17 cellular contexts compared by ENCODE assay signal in genomic region chr5:32523625-32524024, GRCh38.
DNase-seq lines count a peak whose midpoint lies in the region; ATAC-seq, FAIRE-seq and TF ChIP-seq lines count a peak whose summit lies in the region.
"Had no signal": no experiment of that assay in that cellular context is flagged by ENCODE, and none has a peak within 500 bp of the region (broad histone marks: within the 10 kb centered on the region; RNA-seq: fewer than 3 reads in every experiment).

No MANE protein-coding gene starts in this region.

- no TSS peak for BruUV-seq in Calu3 (replicated peaks; lab: Mats Ljungman, UMichigan)
- BruUV-seq in OCI-LY7 (replicated peaks; lab: Mats Ljungman, UMichigan): no TSS peak
- BruUV-seq in endothelial cell of umbilical vein (replicated peaks; lab: Mats Ljungman, UMichigan): no TSS peak

- H3K9me3 ChIP-seq in OCI-LY7 (ENCODE audit: low read length) (no peaks in the 10 kb centered on the region), endothelial cell of umbilical vein (replicated peaks; ENCODE audit: control insufficient read depth, insufficient read depth, low read length) (no peaks in the 10 kb centered on the region)
- H3K9me3 ChIP-seq: Caco-2, tibial artery had no signal

- H3K9me1 ChIP-seq in endothelial cell of umbilical vein (replicated peaks; ENCODE audit: control insufficient read depth, extremely low read depth, insufficient read depth, low read length): no peaks in the 10 kb centered on the region

- DNase-seq in Calu3 (peak; percentile 24), OCI-LY7 (ENCODE audit: low spot score) (peak; percentile 9), endothelial cell of umbilical vein (ENCODE audit: low read depth, low spot score) (no peak), dorsolateral prefrontal cortex (no peak), middle frontal gyrus (ENCODE audit: extremely low spot score, low spot score) (no peak)
- DNase-seq: activated CD4-positive, CD25-positive, alpha-beta regulatory T cell; activated T-cell treated with anti-CD3 and anti-CD28 coated beads, Interleukin-2, amount 50 U/mL, for 4 hours; amniotic stem cell; Caco-2; dermis blood vessel endothelial cell; NCI-H2171 treated with DMSO at 0.1 percent for 48 hours; Right ventricle myocardium superior; tibial artery had no signal

- no peaks in the 10 kb centered on the region for H3K36me3 Mint-ChIP-seq in Calu3 (ENCODE audit: insufficient read depth, unreplicated experiment)

- CTCF ChIA-PET in Calu3 (lab: Charles Lee) (no interaction called here), OCI-LY7 (lab: Charles Lee; ENCODE audit: unreplicated experiment) (no interaction called here), endothelial cell of umbilical vein (lab: Charles Lee) (interaction anchor here (1.3 to 2.5 kb wide), 2 partner anchors 66 to 89 kb away, joined by 5 to 13 read pairs; no protein-coding TSS in a partner anchor)

- H3K27ac Mint-ChIP-seq in Calu3 (ENCODE audit: unreplicated experiment): no peak overlapping the region

- dilution Hi-C loops in endothelial cell of umbilical vein (cut with MboI; ENCODE audit: extremely low pct_ligation_motif_present, low sequenced_read_pairs): no loop called here

- H3K79me2 ChIP-seq in OCI-LY7 (ENCODE audit: insufficient read depth, low read depth, low read length) (no peaks in the 10 kb centered on the region), endothelial cell of umbilical vein (ENCODE audit: control insufficient read depth, insufficient read depth, low read length) (no peaks in the 10 kb centered on the region)
- H3K79me2 ChIP-seq: parathyroid adenoma had no signal

- FAIRE-seq in endothelial cell of umbilical vein (lab: Jason Lieb, UNC): no peak

- H3K36me3 ChIP-seq in OCI-LY7 (ENCODE audit: insufficient read depth, low read length): no peaks in the 10 kb centered on the region
- H3K36me3 ChIP-seq in endothelial cell of umbilical vein (ENCODE audit: control insufficient read depth in 2 of 2, extremely low read depth in 1 of 2, insufficient read depth in 2 of 2, low read length in 2 of 2): no peaks in the 10 kb centered on the region
- H3K36me3 ChIP-seq: tibial artery had no signal

- peaks cover 24% of the 10 kb centered on the region for H3K27me3 Mint-ChIP-seq in Calu3 (ENCODE audit: unreplicated experiment)

- H3K27me3 ChIP-seq in endothelial cell of umbilical vein (ENCODE audit: control insufficient read depth in 2 of 2, insufficient read depth in 2 of 2, low read length in 2 of 2) (no peaks in the 10 kb centered on the region), dorsolateral prefrontal cortex (no peaks in the 10 kb centered on the region)
- H3K27me3 ChIP-seq: tibial artery had no signal

- ATAC-seq in GM19023 (IDR thresholded peaks at IDR 0.05; ENCODE audit: unreplicated experiment) (no peak), GM21360 (IDR thresholded peaks at IDR 0.05; ENCODE audit: unreplicated experiment) (no peak)

- H3K27ac ChIP-seq in OCI-LY7 (ENCODE audit: low read depth, low read length, poor library complexity, severe bottlenecking): no peak overlapping the region
- H3K27ac ChIP-seq in endothelial cell of umbilical vein (ENCODE audit: insufficient read depth, low read depth, low read length): no peak overlapping the region
- H3K27ac ChIP-seq in dorsolateral prefrontal cortex: no peak overlapping the region
- H3K27ac ChIP-seq: parathyroid adenoma, tibial artery had no signal

- TF ChIP-seq CTCF in Calu3 (IDR thresholded peaks at IDR 0.05; ENCODE audit: unreplicated experiment) (no peak), GM12874 (IDR thresholded peaks at IDR 0.05; ENCODE audit: insufficient read depth, low read depth, low read length) (0 out of 2 replicates have a peak, but pooled peaks have one; percentile 3), OCI-LY7 (conservative IDR thresholded peaks at IDR 0.05; ENCODE audit: low read length) (peak; percentile 42; the same call in 1 of the 2 replicates), endothelial cell of umbilical vein (IDR thresholded peaks at IDR 0.05; ENCODE audit: extremely low read depth in 1 of 2, insufficient read depth in 1 of 2, low read depth in 1 of 2, low read length in 2 of 2) (peak; percentile 5 to 10), dorsolateral prefrontal cortex (IDR thresholded peaks at IDR 0.05 in 54 of 56, conservative IDR thresholded peaks at IDR 0.05 in 2 of 56; ENCODE audit: low read depth in 1 of 56, partially characterized antibody in 56 of 56) (no peak)

- H3K4me1 Mint-ChIP-seq in Calu3 (ENCODE audit: low read depth, unreplicated experiment): peaks cover 19% of the 10 kb centered on the region

- no peak overlapping the region for H3K9ac ChIP-seq in endothelial cell of umbilical vein (replicated peaks; ENCODE audit: extremely low read depth, insufficient read depth, low read length)
- H3K9ac ChIP-seq: parathyroid adenoma had no signal

- H3K4me3 ChIP-seq in OCI-LY7 (ENCODE audit: low read depth, low read length, poor library complexity, severe bottlenecking): no peak overlapping the region
- H3K4me3 ChIP-seq in endothelial cell of umbilical vein (replicated peaks in 1 of 3; ENCODE audit: insufficient read depth in 1 of 3, low read depth in 1 of 3, low read length in 3 of 3): no peak overlapping the region
- no peak overlapping the region for H3K4me3 ChIP-seq in dorsolateral prefrontal cortex
- H3K4me3 ChIP-seq: tibial artery had no signal

- no peak overlapping the region for H3K4me2 ChIP-seq in OCI-LY7 (ENCODE audit: low read length)
- no peak overlapping the region for H3K4me2 ChIP-seq in endothelial cell of umbilical vein (ENCODE audit: insufficient read depth, low read length)

- no peak for TF ChIP-seq POLR2A in endothelial cell of umbilical vein (IDR thresholded peaks at IDR 0.05; ENCODE audit: low read depth, low read length)

- intact Hi-C loops in Calu3 (cut with micrococcal nuclease; ENCODE audit: unreplicated experiment): no loop called here
- intact Hi-C loops in OCI-LY7 (cut with micrococcal nuclease; ENCODE audit: unreplicated experiment): no loop called here
- intact Hi-C loops in endothelial cell of umbilical vein (cut with micrococcal nuclease): no loop called here
- intact Hi-C loops in dorsolateral prefrontal cortex (cut with DNase I): no loop called here

- no peak overlapping the region for H2AFZ ChIP-seq in OCI-LY7 (ENCODE audit: low read length)
- H2AFZ ChIP-seq in endothelial cell of umbilical vein (ENCODE audit: low read depth, low read length): no peak overlapping the region
- H2AFZ ChIP-seq: parathyroid adenoma had no signal

- H3K9me2 ChIP-seq in OCI-LY7 (ENCODE audit: insufficient read depth, low read length): no peaks in the 10 kb centered on the region

- H4K20me1 ChIP-seq in OCI-LY7 (ENCODE audit: insufficient read depth, low read length) (no peaks in the 10 kb centered on the region), endothelial cell of umbilical vein (replicated peaks; ENCODE audit: control insufficient read depth, extremely low read depth, insufficient read depth, low read length) (no peaks in the 10 kb centered on the region)

- H3K4me1 ChIP-seq in OCI-LY7 (ENCODE audit: insufficient read depth, low read length, poor library complexity, severe bottlenecking) (no peaks in the 10 kb centered on the region), endothelial cell of umbilical vein (ENCODE audit: control insufficient read depth, extremely low read depth, insufficient read depth, low read length) (no peaks in the 10 kb centered on the region)
- H3K4me1 ChIP-seq: Caco-2, parathyroid adenoma, tibial artery had no signal

- no peaks in the 10 kb centered on the region for H3K9me3 Mint-ChIP-seq in Calu3 (ENCODE audit: low read depth, unreplicated experiment)
- H3K9me3 Mint-ChIP-seq: activated T-cell treated with anti-CD3 and anti-CD28 coated beads, Interleukin-2, amount 50 U/mL, for 4 hours had no signal

- H3K4me3 Mint-ChIP-seq in Calu3 (ENCODE audit: low read depth, unreplicated experiment): no peak overlapping the region
- H3K4me3 Mint-ChIP-seq: activated T-cell treated with anti-CD3 and anti-CD28 coated beads, Interleukin-2, amount 50 U/mL, for 4 hours had no signal

- POLR2A ChIA-PET in OCI-LY7 (lab: Charles Lee): interaction anchor here (0.6 kb wide), 1 partner anchor 358 kb away, joined by 3 read pairs; no protein-coding TSS in a partner anchor
- POLR2A ChIA-PET in endothelial cell of umbilical vein (lab: Charles Lee): no interaction called here

TF ChIP-seq in endothelial cell of umbilical vein, 7 proteins besides CTCF, POLR2A, EP300 and RAD21:
- no peak for TF ChIP-seq MYC (IDR thresholded peaks at IDR 0.05; ENCODE audit: low read depth, low read length)
- no peak for TF ChIP-seq MAX (IDR thresholded peaks at IDR 0.05; ENCODE audit: insufficient read depth, insufficient read length)
- no peak for TF ChIP-seq FOS (IDR thresholded peaks at IDR 0.05; ENCODE audit: borderline replicate concordance, insufficient read depth, low read length)
- no peak for TF ChIP-seq GATA2 (IDR thresholded peaks at IDR 0.05; ENCODE audit: insufficient read depth, insufficient read length, low read depth, low read length)
- TF ChIP-seq EZH2 (IDR thresholded peaks at IDR 0.05; ENCODE audit: borderline replicate concordance, low read depth, low read length, severe bottlenecking): no peak
- TF ChIP-seq POLR2AphosphoS5 (IDR thresholded peaks at IDR 0.05; ENCODE audit: insufficient read depth, low read depth, low read length): no peak
- TF ChIP-seq JUN (IDR thresholded peaks at IDR 0.05; ENCODE audit: borderline replicate concordance, insufficient read depth, insufficient read length, low read depth): no peak

Comparison
In these comparisons a context has a peak if more than half of its experiments do, and no peak if none do; other contexts are left out.
1. DNase-seq: peak in Calu3 (single experiment) and OCI-LY7 (single experiment); none in endothelial cell of umbilical vein (single experiment), dorsolateral prefrontal cortex (0 of 10) and middle frontal gyrus (single experiment).
2. CTCF ChIP-seq: peak in GM12874 (single experiment), OCI-LY7 (single experiment) and endothelial cell of umbilical vein (2 of 2); none in Calu3 (single experiment) and dorsolateral prefrontal cortex (0 of 56).